Comparison of ENCODE assay signal across 32 cellular contexts in the genomic region with DNA sequence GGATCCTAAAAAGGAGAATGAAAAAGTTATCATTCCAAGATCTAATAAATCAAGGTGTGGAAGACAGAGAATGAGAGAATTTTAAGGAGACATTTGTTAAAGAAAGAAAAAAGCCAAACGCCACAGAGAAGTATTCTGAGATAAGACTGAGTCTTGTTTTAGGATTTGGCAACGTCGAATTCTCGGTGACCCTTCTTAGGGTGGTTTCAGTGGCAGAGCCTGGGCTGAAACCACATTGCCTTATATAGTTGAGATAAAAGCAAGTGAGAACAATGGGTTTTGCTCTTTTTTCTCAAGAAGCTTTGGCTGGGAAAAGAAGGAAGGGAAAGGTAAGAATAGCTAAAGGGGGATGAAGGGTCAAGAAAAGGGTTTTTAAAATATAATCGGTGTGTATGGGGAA.
"Had no signal": no experiment of that assay in that cellular context is flagged by ENCODE, and none has a peak within 500 bp of the region (broad histone marks: within the 10 kb centered on the region; RNA-seq: fewer than 3 reads in every experiment).

No MANE protein-coding gene starts in this region.

- H3K4me3 ChIP-seq: adrenal gland, ascending aorta, cardiac muscle cell had no signal

- H3K27me3 ChIP-seq: adrenal gland, ascending aorta, cardiac muscle cell had no signal

- DNase-seq: activated CD4-positive, alpha-beta T cell treated with anti-CD3 and anti-CD28 coated beads for 1 hour; activated CD4-positive, alpha-beta T cell treated with anti-CD3 and anti-CD28 coated beads for 36 hours; activated CD4-positive, alpha-beta T cell treated with anti-CD3 and anti-CD28 coated beads for 48 hours; activated CD4-positive, alpha-beta T cell treated with anti-CD3 and anti-CD28 coated beads, Interleukin-2, amount 10 ng/mL, durations not matched to agents 7 days and 5 days; activated CD4-positive, alpha-beta T cell treated with anti-CD3 and anti-CD28 coated beads, Interleukin-2, amount 50 U/mL, for 48 hours; activated CD4-positive, CD25-positive, alpha-beta regulatory T cell; activated CD8-positive, alpha-beta memory T cell treated with anti-CD3 and anti-CD28 coated beads, Interleukin-2, amount 50 U/mL, for 4 hours; activated CD8-positive, alpha-beta T cell treated with anti-CD3 and anti-CD28 coated beads for 36 hours; activated effector memory CD4-positive, alpha-beta T cell treated with anti-CD3 and anti-CD28 coated beads, Interleukin-2, amount 50 U/mL, for 16 hours; activated gamma-delta T cell treated with Interleukin-2 at 50 U/mL for 16 hours; activated naive CD4-positive, alpha-beta T cell; activated naive CD4-positive, alpha-beta T cell treated with anti-CD3 and anti-CD28 coated beads for 36 hours; activated naive CD4-positive, alpha-beta T cell treated with anti-CD3 and anti-CD28 coated beads, Interleukin-2, amount 50 U/mL, for 16 hours; activated naive CD8-positive, alpha-beta T cell treated with anti-CD3 and anti-CD28 coated beads for 36 hours; activated T-cell treated with anti-CD3 and anti-CD28 coated beads for 4 hours; activated T-cell treated with anti-CD3 and anti-CD28 coated beads, Interleukin-2, amount 50 U/mL, for 1 hour; activated T-cell treated with anti-CD3 and anti-CD28 coated beads, Interleukin-2, amount 50 U/mL, for 4 hours; activated T-cell treated with anti-CD3 and anti-CD28 coated beads, Interleukin-2, amount 50 U/mL, for 72 hours; adrenal gland; amygdala; anterior cingulate cortex; caudate nucleus; cerebellar nuclear complex; T-helper 2 cell; T-helper 9 cell; WERI-Rb-1 had no signal

- H3K27ac ChIP-seq: adrenal gland, ascending aorta, cardiac muscle cell, WERI-Rb-1 had no signal

- ATAC-seq: activated CD4-positive, alpha-beta T cell treated with anti-CD3 and anti-CD28 coated beads for 36 hours; activated CD4-positive, CD25-positive, alpha-beta regulatory T cell treated with anti-CD3 and anti-CD28 coated beads, Interleukin-2, amount 50 U/mL, for 24 hours; activated CD8-positive, alpha-beta T cell treated with anti-CD3 and anti-CD28 coated beads for 36 hours; activated naive CD4-positive, alpha-beta T cell treated with anti-CD3 and anti-CD28 coated beads, Interleukin-2, amount 50 U/mL, for 72 hours; activated T-cell treated with anti-CD3 and anti-CD28 coated beads, Interleukin-2, amount 50 U/mL, for 4 hours; activated T-cell treated with anti-CD3 and anti-CD28 coated beads, Interleukin-2, amount 50 U/mL, for 72 hours; activated T-helper 17 cell treated with anti-CD3 and anti-CD28 coated beads, Interleukin-2, amount 50 U/mL, for 72 hours; WTC11 had no signal

- H3K9me3 ChIP-seq: adrenal gland, ascending aorta had no signal

- H3K36me3 ChIP-seq: adrenal gland, ascending aorta, cardiac muscle cell, WERI-Rb-1 had no signal

- H3K4me1 ChIP-seq: ascending aorta had no signal
